In genomic region chr2:11953258-11953657, GRCh38 we compare ENCODE assay signal across 24 cellular contexts.
DNase-seq lines count a peak whose midpoint lies in the region; ATAC-seq, FAIRE-seq and TF ChIP-seq lines count a peak whose summit lies in the region.
"Had no signal": no experiment of that assay in that cellular context is flagged by ENCODE, and none has a peak within 500 bp of the region (broad histone marks: within the 10 kb centered on the region; RNA-seq: fewer than 3 reads in every experiment).

No MANE protein-coding gene starts in this region.

- no peak overlapping the region for H3K9ac ChIP-seq in BLaER1
- H3K9ac ChIP-seq in DND-41 (ENCODE audit: low read depth, low read length) = no peak overlapping the region
- no peak overlapping the region for H3K9ac ChIP-seq in endothelial cell of umbilical vein (replicated peaks; ENCODE audit: extremely low read depth, insufficient read depth, low read length)

- CTCF ChIA-PET in endothelial cell of umbilical vein (lab: Charles Lee) = no interaction called here

- H3K4me3 ChIP-seq in BLaER1 (no peak overlapping the region), DND-41 (ENCODE audit: low read depth in 1 of 2, low read length in 2 of 2) (no peak overlapping the region), endothelial cell of umbilical vein (replicated peaks in 1 of 3; ENCODE audit: insufficient read depth in 1 of 3, low read depth in 1 of 3, low read length in 3 of 3) (no peak overlapping the region)
- H3K4me3 ChIP-seq: A549, GM12878 had no signal

- H3K27me3 Mint-ChIP-seq in activated T-cell treated with anti-CD3 and anti-CD28 coated beads, Interleukin-2, amount 50 U/mL, for 4 hours (ENCODE audit: low read depth) = peaks cover 21% of the 10 kb centered on the region

- peak; percentile 35 for FAIRE-seq in endothelial cell of umbilical vein (lab: Jason Lieb, UNC)
- FAIRE-seq: A549, GM12878, GM18507 had no signal

- ATAC-seq in DND-41 (ENCODE audit: insufficient read depth, low read depth) = peak; percentile 86
- no peak for ATAC-seq in activated T-cell treated with anti-CD3 and anti-CD28 coated beads, Interleukin-2, amount 50 U/mL, for 4 hours
- ATAC-seq: A549; CD8-positive, alpha-beta T cell; GM12878 had no signal

- H3K79me2 ChIP-seq in DND-41 (ENCODE audit: insufficient read depth, low read length) (no peaks in the 10 kb centered on the region), endothelial cell of umbilical vein (ENCODE audit: control insufficient read depth, insufficient read depth, low read length) (no peaks in the 10 kb centered on the region)

- H3K4me3 Mint-ChIP-seq in activated T-cell treated with anti-CD3 and anti-CD28 coated beads, Interleukin-2, amount 50 U/mL, for 4 hours = no peak overlapping the region
- H3K4me3 Mint-ChIP-seq: CD4-positive, CD25-positive, alpha-beta regulatory T cell; CD8-positive, alpha-beta T cell had no signal

- DNase-seq in DND-41 (peak; percentile 55), SW480 (ENCODE audit: low spot score) (peak; percentile 54), endothelial cell of umbilical vein (ENCODE audit: low read depth, low spot score) (no peak), HUDEP-2 (lab: John Stamatoyannopoulos, UW; ENCODE audit: unreplicated experiment in 76 of 76) (no peak), retina (no peak)
- DNase-seq in activated T-cell treated with anti-CD3 and anti-CD28 coated beads, Interleukin-2, amount 50 U/mL, for 4 hours = no peak
- DNase-seq: 8988T; ACHN; AML-193; BE2C; Caco-2; CD4-positive, CD25-positive, alpha-beta regulatory T cell; CD8-positive, alpha-beta T cell; DMS153; EL; GDM1; GOT3; H7; HCEC 1CT had no signal

- dilution Hi-C loops in endothelial cell of umbilical vein (cut with MboI; ENCODE audit: extremely low pct_ligation_motif_present, low sequenced_read_pairs) = no loop called here

- peaks cover 19% of the 10 kb centered on the region for H3K9me3 ChIP-seq in BLaER1
- no peaks in the 10 kb centered on the region for H3K9me3 ChIP-seq in DND-41 (ENCODE audit: insufficient read depth, low read length, severe bottlenecking)
- H3K9me3 ChIP-seq in endothelial cell of umbilical vein (replicated peaks; ENCODE audit: control insufficient read depth, insufficient read depth, low read length) = no peaks in the 10 kb centered on the region
- H3K9me3 ChIP-seq: BE2C, Caco-2 had no signal

- no peak for TF ChIP-seq POLR2A in endothelial cell of umbilical vein (IDR thresholded peaks at IDR 0.05; ENCODE audit: low read depth, low read length)

- H2AFZ ChIP-seq in DND-41 (ENCODE audit: low read depth, low read length) = no peak overlapping the region
- H2AFZ ChIP-seq in endothelial cell of umbilical vein (ENCODE audit: low read depth, low read length) = no peak overlapping the region

- POLR2A ChIA-PET in endothelial cell of umbilical vein (lab: Charles Lee) = no interaction called here

- intact Hi-C loops in endothelial cell of umbilical vein (cut with micrococcal nuclease) = no loop called here

- H3K36me3 ChIP-seq in BLaER1 (0 out of 2 replicates have a peak, but pooled peaks cover 3% of the 10 kb centered on the region), DND-41 (ENCODE audit: insufficient read depth, low read length) (no peaks in the 10 kb centered on the region), endothelial cell of umbilical vein (ENCODE audit: control insufficient read depth in 2 of 2, extremely low read depth in 1 of 2, insufficient read depth in 2 of 2, low read length in 2 of 2) (no peaks in the 10 kb centered on the region)
- H3K36me3 ChIP-seq: BE2C had no signal

- H3K9me1 ChIP-seq in endothelial cell of umbilical vein (replicated peaks; ENCODE audit: control insufficient read depth, extremely low read depth, insufficient read depth, low read length) = no peaks in the 10 kb centered on the region

- no TSS peak for BruUV-seq in endothelial cell of umbilical vein (replicated peaks; lab: Mats Ljungman, UMichigan)

- H3K27me3 ChIP-seq in BLaER1 (no peaks in the 10 kb centered on the region), DND-41 (ENCODE audit: insufficient read depth, low read length, poor library complexity) (no peaks in the 10 kb centered on the region), endothelial cell of umbilical vein (ENCODE audit: control insufficient read depth in 2 of 2, insufficient read depth in 2 of 2, low read length in 2 of 2) (peaks cover 0 to 1% of the 10 kb centered on the region in 2 experiments)
- H3K27me3 ChIP-seq: BE2C had no signal

- H3K4me1 Mint-ChIP-seq in activated T-cell treated with anti-CD3 and anti-CD28 coated beads, Interleukin-2, amount 50 U/mL, for 4 hours (ENCODE audit: low read depth) = peaks cover 5% of the 10 kb centered on the region

- no peak for TF ChIP-seq CTCF in DND-41 (IDR thresholded peaks at IDR 0.05; ENCODE audit: borderline replicate concordance, extremely low read depth, low read length, poor library complexity, severe bottlenecking)
- no peak for TF ChIP-seq CTCF in endothelial cell of umbilical vein (IDR thresholded peaks at IDR 0.05; ENCODE audit: extremely low read depth in 1 of 2, insufficient read depth in 1 of 2, low read depth in 1 of 2, low read length in 2 of 2)

- H3K4me2 ChIP-seq in BLaER1 = peak overlapping the region; percentile 22; the same call in 1 of the 2 replicates
- H3K4me2 ChIP-seq in DND-41 (ENCODE audit: insufficient read depth, low read length) = no peak overlapping the region
- H3K4me2 ChIP-seq in endothelial cell of umbilical vein (ENCODE audit: insufficient read depth, low read length) = no peak overlapping the region
- H3K4me2 ChIP-seq: A549 had no signal

- H4K20me1 ChIP-seq in BLaER1 (no peaks in the 10 kb centered on the region), DND-41 (ENCODE audit: insufficient read depth, low read length) (no peaks in the 10 kb centered on the region), endothelial cell of umbilical vein (replicated peaks; ENCODE audit: control insufficient read depth, extremely low read depth, insufficient read depth, low read length) (no peaks in the 10 kb centered on the region)

- H3K36me3 Mint-ChIP-seq in activated T-cell treated with anti-CD3 and anti-CD28 coated beads, Interleukin-2, amount 50 U/mL, for 4 hours (ENCODE audit: insufficient read depth) = no peaks in the 10 kb centered on the region
- H3K36me3 Mint-ChIP-seq: CD4-positive, CD25-positive, alpha-beta regulatory T cell; CD8-positive, alpha-beta T cell had no signal

- H3K4me1 ChIP-seq in BLaER1 (peaks cover 67% of the 10 kb centered on the region), DND-41 (ENCODE audit: insufficient read depth, low read length) (no peaks in the 10 kb centered on the region), endothelial cell of umbilical vein (ENCODE audit: control insufficient read depth, extremely low read depth, insufficient read depth, low read length) (no peaks in the 10 kb centered on the region)
- H3K4me1 ChIP-seq: A549, Caco-2 had no signal

- H3K27ac ChIP-seq in BLaER1 = no peak overlapping the region
- no peak overlapping the region for H3K27ac ChIP-seq in DND-41 (ENCODE audit: low read length)
- H3K27ac ChIP-seq in endothelial cell of umbilical vein (ENCODE audit: insufficient read depth, low read depth, low read length) = no peak overlapping the region
- H3K27ac ChIP-seq: A549, C4-2B had no signal

- H3K9me3 Mint-ChIP-seq in activated T-cell treated with anti-CD3 and anti-CD28 coated beads, Interleukin-2, amount 50 U/mL, for 4 hours = peaks cover 3% of the 10 kb centered on the region
- H3K9me3 Mint-ChIP-seq: CD8-positive, alpha-beta T cell had no signal

TF ChIP-seq in endothelial cell of umbilical vein, 7 proteins besides CTCF, POLR2A, EP300 and RAD21:
- TF ChIP-seq FOS (IDR thresholded peaks at IDR 0.05; ENCODE audit: borderline replicate concordance, insufficient read depth, low read length) (no peak), MAX (IDR thresholded peaks at IDR 0.05; ENCODE audit: insufficient read depth, insufficient read length) (no peak), MYC (IDR thresholded peaks at IDR 0.05; ENCODE audit: low read depth, low read length) (no peak), EZH2 (IDR thresholded peaks at IDR 0.05; ENCODE audit: borderline replicate concordance, low read depth, low read length, severe bottlenecking) (no peak), POLR2AphosphoS5 (IDR thresholded peaks at IDR 0.05; ENCODE audit: insufficient read depth, low read depth, low read length) (no peak), JUN (IDR thresholded peaks at IDR 0.05; ENCODE audit: borderline replicate concordance, insufficient read depth, insufficient read length, low read depth) (no peak), GATA2 (IDR thresholded peaks at IDR 0.05; ENCODE audit: insufficient read depth, insufficient read length, low read depth, low read length) (no peak)

Comparison
In these comparisons a context has a peak if more than half of its experiments do, and no peak if none do; other contexts are left out.
1. DNase-seq: peak in DND-41 (single experiment) and SW480 (single experiment); none in endothelial cell of umbilical vein (single experiment), activated T-cell treated with anti-CD3 and anti-CD28 coated beads, Interleukin-2, amount 50 U/mL, for 4 hours (single experiment), HUDEP-2 (0 of 76) and retina (single experiment).